Comparison of ENCODE assay signal across 1 cellular context in the genomic region with DNA sequence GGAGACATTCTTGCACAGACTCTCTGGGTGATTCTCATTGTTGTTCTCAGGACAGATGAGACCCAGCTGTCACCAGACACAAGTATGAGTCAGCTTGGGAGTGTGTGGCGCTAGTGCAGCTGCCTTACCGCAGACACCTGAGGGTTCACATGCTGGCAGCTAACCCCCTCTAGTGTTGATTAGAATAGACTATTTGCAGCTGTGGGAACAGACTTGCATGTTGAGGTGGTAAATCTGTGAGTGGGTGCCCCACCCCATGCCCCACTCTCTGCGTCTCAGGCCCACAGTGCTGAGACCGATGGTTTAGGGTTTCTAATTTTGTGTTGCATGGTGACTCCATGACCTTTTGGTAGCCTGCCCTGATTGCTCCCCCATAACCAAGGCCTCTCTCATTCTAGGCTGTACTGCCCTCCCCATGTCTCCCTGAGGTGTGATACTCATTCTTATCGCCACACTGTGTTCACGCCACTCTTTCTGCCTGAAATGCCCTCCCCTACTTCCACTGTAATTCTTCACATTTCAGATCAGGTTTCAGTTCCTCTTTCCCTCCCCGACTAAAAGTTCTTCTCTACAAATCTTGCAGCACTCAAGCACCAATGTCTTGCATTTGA.
TF ChIP-seq lines count a peak whose summit lies in the region.

No MANE protein-coding gene starts in this region.

TF ChIP-seq in A549, 52 proteins besides CTCF, POLR2A, EP300 and RAD21 (continued from another document):
- TF ChIP-seq MAFK (IDR thresholded peaks at IDR 0.05; ENCODE audit: partially characterized antibody): no peak
- no peak for TF ChIP-seq HEYL (CRISPR knock-in tag; IDR thresholded peaks at IDR 0.05)
- no peak for TF ChIP-seq RNF2 (IDR thresholded peaks at IDR 0.05; ENCODE audit: borderline replicate concordance, low read depth)
TF ChIP-seq in A549: peak in this region for 3.
